ENCODE assay signal across 1 cellular context in genomic region chr4:180953572-180953971, GRCh38.
TF ChIP-seq lines count a peak whose summit lies in the region.

No MANE protein-coding gene starts in this region.

TF ChIP-seq in GM23338, 12 proteins besides CTCF, POLR2A, EP300 and RAD21 (continued from another document):
- TF ChIP-seq ZNF462 (CRISPR knock-in tag; IDR thresholded peaks at IDR 0.05), result no peak
- no peak for TF ChIP-seq EZH2phosphoT487 (IDR thresholded peaks at IDR 0.05; ENCODE audit: unreplicated experiment)
- no peak for TF ChIP-seq POLR2AphosphoS5 (IDR thresholded peaks at IDR 0.05; ENCODE audit: low read depth)
- TF ChIP-seq ZNF114 (CRISPR knock-in tag; IDR thresholded peaks at IDR 0.05), result no peak
